ENCODE assay signal across 21 cellular contexts in the genomic region with DNA sequence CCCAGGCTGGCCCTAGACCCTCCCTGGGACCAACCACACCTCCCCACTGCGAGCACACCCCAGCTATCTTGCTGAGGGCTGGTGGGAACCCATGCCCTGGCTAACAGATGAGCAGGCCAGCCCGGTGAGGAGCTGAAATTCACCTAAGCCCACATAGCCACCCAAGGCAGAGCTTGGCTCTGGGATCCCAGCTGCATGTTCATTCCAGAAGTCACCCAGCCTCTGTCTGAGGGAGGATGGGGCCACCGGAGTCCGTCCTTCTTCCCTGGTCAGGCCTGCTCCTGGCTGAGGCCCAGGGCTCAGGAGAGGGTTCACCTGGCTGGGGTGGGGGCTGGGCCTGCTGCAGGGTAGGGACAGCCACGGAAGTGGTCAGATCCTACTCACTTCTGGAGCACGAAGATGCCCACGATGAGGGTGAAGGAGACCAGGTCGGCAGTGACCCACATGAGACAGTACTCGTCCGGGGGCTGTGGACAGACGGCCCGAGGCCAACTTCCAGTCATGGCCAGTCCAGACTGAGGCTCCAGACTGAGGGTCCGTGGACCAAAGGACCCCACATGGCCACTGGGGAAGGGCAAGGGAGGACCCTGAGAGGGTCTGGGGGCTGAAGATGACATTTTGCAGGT. TPM values are rescaled to one million over a fixed set of nuclear protein-coding genes. Genes with fewer than 3 reads are reported as not detected.
DNase-seq lines count a peak whose midpoint lies in the region; ATAC-seq, FAIRE-seq and TF ChIP-seq lines count a peak whose summit lies in the region.
"Had no signal": no experiment of that assay in that cellular context is flagged by ENCODE, and none has a peak within 500 bp of the region (broad histone marks: within the 10 kb centered on the region; RNA-seq: fewer than 3 reads in every experiment).

No MANE protein-coding gene starts in this region.

- TF ChIP-seq CTCF in H1 (IDR thresholded peaks at IDR 0.05; ENCODE audit: control extremely low read depth in 1 of 3, insufficient read depth in 1 of 3, low read depth in 1 of 3, low read length in 3 of 3) = no peak

- H3K23ac ChIP-seq in H1 (ENCODE audit: insufficient read length) (no peak overlapping the region), neuronal stem cell (ENCODE audit: low read depth, low read length, poor library complexity) (peak overlapping the region; percentile 62)

- H2BK120ac ChIP-seq in H1 (replicated peaks; ENCODE audit: low read depth, low read length) (no peak overlapping the region), neuronal stem cell (ENCODE audit: low read depth, low read length) (no peak overlapping the region)

- H3K56ac ChIP-seq in H1 (replicated peaks; ENCODE audit: insufficient read length, low read depth, low read length) = no peak overlapping the region

- H3K9ac ChIP-seq in H1 (replicated peaks in 1 of 4; ENCODE audit: extremely low read depth in 1 of 4, low read depth in 3 of 4, low read length in 3 of 4) (no peak overlapping the region), neuronal stem cell (ENCODE audit: low read depth, low read length, poor library complexity) (peak overlapping the region; percentile 65)
- H3K9ac ChIP-seq: GM23248 had no signal

- DNase-seq in left cardiac atrium (peak; percentile 12), left ventricle myocardium superior (no peak), H1 (ENCODE audit: low read depth in 1 of 2, low spot score in 2 of 2) (no peak), neuronal stem cell (ENCODE audit: low spot score) (no peak), GM12892 (ENCODE audit: insufficient read length) (no peak), MG63 (no peak), GM19239 (ENCODE audit: insufficient read length, low spot score) (no peak), NCI-H2081 (lab: John Stamatoyannopoulos, UW) (no peak)
- DNase-seq: AML-193; Calu3; CD8-positive, alpha-beta T cell; DMS79 treated with DMSO at 0.1 percent for 48 hours; GF-D8; GM23248; H7; HFFc6 had no signal

- H3K27ac ChIP-seq in H1 (ENCODE audit: low read depth, low read length) (0 out of 2 replicates have a peak overlapping the region, but pooled peaks have one; percentile 10), neuronal stem cell (replicated peaks; ENCODE audit: low read length) (no peak overlapping the region)
- H3K27ac ChIP-seq: 22Rv1, GM23248, HL-60 had no signal

- H3K4me3 ChIP-seq in H1 (ENCODE audit: extremely low read depth in 1 of 4, insufficient read depth in 2 of 4, low read depth in 3 of 4, low read length in 4 of 4) (no peak overlapping the region), neuronal stem cell (ENCODE audit: low read length in 2 of 2) (no peak overlapping the region), MG63 (no peak overlapping the region)
- H3K4me3 ChIP-seq: A549, GM23248 had no signal

- H3K27me3 ChIP-seq in H1 (replicated peaks in 1 of 4; ENCODE audit: control insufficient read depth in 3 of 4, extremely low read depth in 1 of 4, insufficient read depth in 3 of 4, low read length in 3 of 4) (0 out of 7 replicates have a peak, but pooled peaks cover 0 to under 1% (median under 1%) of the 10 kb centered on the region in 4 experiments), neuronal stem cell (ENCODE audit: control insufficient read depth in 3 of 3, insufficient read depth in 3 of 3, low read depth in 1 of 3, low read length in 3 of 3) (peaks cover 0 to 44% (median 0%) of the 10 kb centered on the region in 3 experiments), MG63 (no peaks in the 10 kb centered on the region)

- TF ChIP-seq RAD21 in H1 (IDR thresholded peaks at IDR 0.05 in 1 of 2, conservative IDR thresholded peaks at IDR 0.05 in 1 of 2; ENCODE audit: low read depth in 2 of 2, low read length in 2 of 2) = no peak

- H3K79me2 ChIP-seq in H1 (ENCODE audit: control insufficient read depth in 1 of 2, insufficient read depth in 2 of 2, low read length in 2 of 2) = no peaks in the 10 kb centered on the region

- H3K79me1 ChIP-seq in H1 (ENCODE audit: low read depth, low read length) (no peaks in the 10 kb centered on the region), neuronal stem cell (ENCODE audit: low read depth, low read length) (no peaks in the 10 kb centered on the region)

- intact Hi-C loops in left cardiac atrium (cut with DNase I) = loop anchor here in 1 of 2 donors (10.0 kb wide), 1 partner anchor 45 kb away; the partner anchor contains the start of gene RPS3
- intact Hi-C loops in left ventricle myocardium superior (cut with micrococcal nuclease) = no loop called here

- no peak overlapping the region for H4K5ac ChIP-seq in H1 (ENCODE audit: insufficient read length, low read depth, low read length)

- H3K4me1 ChIP-seq in H1 (replicated peaks in 1 of 4; ENCODE audit: control insufficient read depth in 3 of 4, insufficient read depth in 4 of 4, low read length in 3 of 4) (peaks cover 0 to 16% (median 6%) of the 10 kb centered on the region in 4 experiments; a peak in 4 of 7 replicates), neuronal stem cell (ENCODE audit: control insufficient read depth in 2 of 2, insufficient read depth in 1 of 2, low read depth in 1 of 2, low read length in 2 of 2) (peaks cover 1 to 2% of the 10 kb centered on the region in 2 donors)

- H3K36me3 ChIP-seq in H1 (ENCODE audit: control insufficient read depth in 2 of 4, insufficient read depth in 4 of 4, low read length in 3 of 4) (no peaks in the 10 kb centered on the region), neuronal stem cell (replicated peaks in 1 of 2; ENCODE audit: control insufficient read depth in 2 of 2, insufficient read depth in 2 of 2, low read length in 2 of 2) (peaks cover 0 to under 1% of the 10 kb centered on the region in 2 donors), MG63 (no peaks in the 10 kb centered on the region)

- TF ChIP-seq POLR2A in H1 (IDR thresholded peaks at IDR 0.05; ENCODE audit: control extremely low read depth in 1 of 2, low read depth in 2 of 2, low read length in 2 of 2) = no peak
- no peak for TF ChIP-seq POLR2A in GM12892 (IDR thresholded peaks at IDR 0.05; ENCODE audit: low read depth, low read length)

- H2BK15ac ChIP-seq in H1 (ENCODE audit: low read length) (no peak overlapping the region), neuronal stem cell (ENCODE audit: low read length) (no peak overlapping the region)

- TF ChIP-seq EP300 in H1 (IDR thresholded peaks at IDR 0.05; ENCODE audit: borderline replicate concordance in 1 of 2, low read depth in 2 of 2, low read length in 2 of 2) = no peak

- no peak overlapping the region for H3K14ac ChIP-seq in H1 (ENCODE audit: insufficient read length)
- H3K14ac ChIP-seq in neuronal stem cell (ENCODE audit: low read length) = peak overlapping the region; percentile 77

- CTCF ChIA-PET in H1 (lab: Charles Lee; ENCODE audit: partially characterized antibody) = interaction anchor here (0.9 to 9.3 kb wide), 13 partner anchors 8 to 160 kb away, joined by 3 to 318 read pairs (median 7); partner anchors contain the start of genes GDPD5 and KLHL35

- H2BK5ac ChIP-seq in H1 (ENCODE audit: low read depth, low read length) = no peak overlapping the region
- no peak overlapping the region for H2BK5ac ChIP-seq in neuronal stem cell (ENCODE audit: low read length)

- no peaks in the 10 kb centered on the region for H3K23me2 ChIP-seq in H1 (ENCODE audit: low read depth, low read length)

- H3K4me2 ChIP-seq in H1 (ENCODE audit: insufficient read depth in 1 of 2, low read depth in 2 of 2, low read length in 2 of 2) (0 out of 4 replicates have a peak overlapping the region, but pooled peaks of 1 of the 2 experiments have one; percentile 6), neuronal stem cell (ENCODE audit: insufficient read depth, low read length, poor library complexity, severe bottlenecking) (no peak overlapping the region)
- H3K4me2 ChIP-seq: A549 had no signal

- H3K4ac ChIP-seq in H1 (replicated peaks; ENCODE audit: insufficient read length, low read depth, low read length) (no peak overlapping the region), neuronal stem cell (ENCODE audit: low read length) (no peak overlapping the region)

- H2AFZ ChIP-seq in H1 (ENCODE audit: low read length) (no peak overlapping the region), neuronal stem cell (ENCODE audit: low read length) (no peak overlapping the region)
- H2AFZ ChIP-seq: GM23248 had no signal

- no peak overlapping the region; the same call in 1 of the 2 replicates for H3K18ac ChIP-seq in H1 (ENCODE audit: extremely low read depth, low read length)
- H3K18ac ChIP-seq in neuronal stem cell (ENCODE audit: low read length) = peak overlapping the region; percentile 70

- H3K9me3 ChIP-seq in H1 (ENCODE audit: insufficient read depth in 2 of 2, low read depth in 1 of 2, low read length in 1 of 2) = no peaks in the 10 kb centered on the region
- H3K9me3 ChIP-seq in neuronal stem cell (replicated peaks in 1 of 2; ENCODE audit: control insufficient read depth in 2 of 2, insufficient read depth in 1 of 2, low read depth in 1 of 2, low read length in 2 of 2) = peaks cover 0 to 2% of the 10 kb centered on the region in 2 donors
- H3K9me3 ChIP-seq in MG63 = no peaks in the 10 kb centered on the region
- H3K9me3 ChIP-seq: A549 had no signal

- FAIRE-seq in H1 (lab: Jason Lieb, UNC) (no peak), GM12892 (lab: Jason Lieb, UNC) (no peak), GM19239 (lab: Jason Lieb, UNC) (no peak)
- FAIRE-seq: A549 had no signal

- POLR2A ChIA-PET in H1 (lab: Charles Lee; ENCODE audit: partially characterized antibody) = interaction anchor here (0.7 to 4.5 kb wide), 5 partner anchors 10 to 86 kb away, joined by 3 to 20 read pairs (median 4); partner anchors contain the start of gene GDPD5

- no peak overlapping the region for H2BK20ac ChIP-seq in H1 (ENCODE audit: low read length)

- H4K20me1 ChIP-seq in H1 (replicated peaks in 1 of 2; ENCODE audit: control insufficient read depth in 1 of 2, insufficient read depth in 2 of 2, low read length in 2 of 2) = peaks cover 0 to 2% of the 10 kb centered on the region in 2 experiments

- no peak overlapping the region for H4K91ac ChIP-seq in H1 (replicated peaks; ENCODE audit: insufficient read length, low read length)
- no peak overlapping the region for H4K91ac ChIP-seq in neuronal stem cell (ENCODE audit: low read depth, low read length, poor library complexity)

- H2BK12ac ChIP-seq in H1 (ENCODE audit: low read depth, low read length) (no peak overlapping the region), neuronal stem cell (ENCODE audit: low read length) (no peak overlapping the region)

- H2AK5ac ChIP-seq in H1 (ENCODE audit: low read depth, low read length) (no peak overlapping the region), neuronal stem cell (ENCODE audit: low read depth, low read length) (peak overlapping the region; percentile 94)

- ATAC-seq in left cardiac atrium (no peak), left ventricle myocardium superior (no peak)
- ATAC-seq: A549; CD8-positive, alpha-beta T cell; HCT116 had no signal

- H4K8ac ChIP-seq in H1 (ENCODE audit: extremely low read depth, insufficient read depth, low read length) (peak overlapping the region; percentile 15; the same call in 1 of the 2 replicates), neuronal stem cell (ENCODE audit: low read depth, low read length) (no peak overlapping the region)

- whole genome bisulfite sequencing in H1 (ENCODE audit: extremely low coverage in 1 of 2, insufficient coverage in 1 of 2, insufficient read length in 1 of 2, insufficient replicate concordance in 2 of 2, low coverage in 1 of 2, low lambda C conversion rate in 2 of 2, missing lambda C conversion rate in 1 of 2), 2 experiments = 81% methylated on average over 12 of the region's 13 CpGs; no CpG with 5 or more reads in 1 of the 2 experiments
- no CpG with 5 or more reads among the region's 13 CpGs for WGBS in neuronal stem cell (ENCODE audit: extremely low coverage in 2 of 2, insufficient read length in 2 of 2, insufficient replicate concordance in 1 of 2), 2 donors

RNA-seq across cellular contexts. Expression of gene KLHL35, which starts 6.6 kb away (rescaled TPM):
- 1 to 10 TPM; 1.1 to 1.2 TPM for total RNA-seq in left cardiac atrium
- 0.89 TPM for total RNA-seq in left ventricle myocardium superior
- total RNA-seq in H1 (2021; fragmentation: NEBNext Ultra II Directional; extraction: Animal tissue kit (Norgen Biotek cat#: 25700)) = 0.35 and 0.40 TPM in 2 replicates
- polyA plus RNA-seq in H1 (2011; rRNA removed) = 0.41 and 0.64 TPM in 2 replicates
- 0.50 TPM for polyA plus RNA-seq in H1 (2011; cell fraction: cytosol; rRNA removed)
- polyA plus RNA-seq in H1 (2011; cell fraction: nucleus; rRNA removed) = 0.40 TPM
- polyA plus RNA-seq in H1 (2012, experiment 1 of 2) = 0.24 to 0.70 TPM (median 0.66 TPM) in 3 of 4 replicates, not detected in the other
- polyA plus RNA-seq in H1 (2012, experiment 2 of 2) = 0.24 TPM
- polyA plus RNA-seq in H1 (2013, experiment 1 of 2) = 0.32 TPM
- polyA plus RNA-seq in H1 (2013, experiment 2 of 2) = 0.31 TPM
- polyA minus RNA-seq in H1 (2011; rRNA and poly(A)+ RNA removed) = 0.10 TPM in 1 of 2 replicates, not detected in the other
- polyA minus RNA-seq in H1 (2011; cell fraction: cytosol; rRNA and poly(A)+ RNA removed) = 1.0 TPM
- not detected for polyA minus RNA-seq in H1 (2011; cell fraction: nucleus; rRNA and poly(A)+ RNA removed)
- polyA plus RNA-seq in neuronal stem cell (2013, experiment 1 of 2) = 1.2 TPM
- 1.5 TPM for polyA plus RNA-seq in neuronal stem cell (2013, experiment 2 of 2)
- polyA plus RNA-seq in GM12892 (2012; ENCODE audit: missing spikeins) = 0.87 TPM
- 0.12 and 3.9 TPM in 2 replicates for total RNA-seq in MG63 (2014; rRNA removed; shearing (Covaris generic); ENCODE audit: low replicate concordance)
- total RNA-seq: HFFc6, HT1080 had no signal

RNA-seq across cellular contexts. Expression of gene RPS3, which starts 40.3 kb away (rescaled TPM):
- total RNA-seq in left cardiac atrium (1,000 to 10,000 TPM; 1,106 to 1,117 TPM), left ventricle myocardium superior (874 TPM)
- total RNA-seq in H1 (2021; fragmentation: NEBNext Ultra II Directional; extraction: Animal tissue kit (Norgen Biotek cat#: 25700)) = 3,813 and 3,882 TPM in 2 replicates
- polyA plus RNA-seq in H1 (2011; rRNA removed) = 4,194 and 5,088 TPM in 2 replicates
- polyA plus RNA-seq in H1 (2011; cell fraction: cytosol; rRNA removed) = 5,780 TPM
- 3,386 TPM for polyA plus RNA-seq in H1 (2011; cell fraction: nucleus; rRNA removed)
- 4,233 to 5,711 TPM (median 5,025 TPM) in 4 replicates for polyA plus RNA-seq in H1 (2012, experiment 1 of 2)
- 24,266 TPM for polyA plus RNA-seq in H1 (2012, experiment 2 of 2)
- polyA plus RNA-seq in H1 (2013, experiment 1 of 2) = 5,747 TPM
- polyA plus RNA-seq in H1 (2013, experiment 2 of 2) = 5,667 TPM
- polyA minus RNA-seq in H1 (2011; rRNA and poly(A)+ RNA removed) = 985 and 1,133 TPM in 2 replicates
- 694 TPM for polyA minus RNA-seq in H1 (2011; cell fraction: cytosol; rRNA and poly(A)+ RNA removed)
- 657 TPM for polyA minus RNA-seq in H1 (2011; cell fraction: nucleus; rRNA and poly(A)+ RNA removed)
- polyA plus RNA-seq in neuronal stem cell (2013, experiment 1 of 2) = 5,741 TPM
- polyA plus RNA-seq in neuronal stem cell (2013, experiment 2 of 2) = 5,744 TPM
- polyA plus RNA-seq in GM12892 (2012; ENCODE audit: missing spikeins) = 7,421 TPM
- total RNA-seq in MG63 (2014; rRNA removed; shearing (Covaris generic); ENCODE audit: low replicate concordance) = 2,205 and 3,444 TPM in 2 replicates
